In genomic region chr7:128531955-128532478, GRCh38 we compare ENCODE assay signal across 8 cellular contexts. TPM values are rescaled to one million over a fixed set of nuclear protein-coding genes. Genes with fewer than 3 reads are reported as not detected.
DNase-seq lines count a peak whose midpoint lies in the region; ATAC-seq and TF ChIP-seq lines count a peak whose summit lies in the region.
"Not testable (repeated sequence)": the region's sequence is repeated elsewhere in the genome, so short reads cannot be mapped to it uniquely, and the experiment has no call there.

No MANE protein-coding gene starts in this region.

- TF ChIP-seq POLR2A in testis (IDR thresholded peaks at IDR 0.05): not testable (repeated sequence)

- WGBS in testis, 2 donors: 0% methylated on average over 14 to 16 of the region's 35 CpGs

- H3K9ac ChIP-seq in colonic mucosa (ENCODE audit: low read depth in 2 of 2, low read length in 2 of 2) (peak overlapping the region; percentile 70 to 88), iPS-20b (ENCODE audit: low read depth, low read length) (peak overlapping the region; percentile 84; the same call in 1 of the 2 replicates)

- not testable (repeated sequence) for H3K27me3 ChIP-seq in colonic mucosa; iPS-20b (ENCODE audit: insufficient read depth, low read length); testis

- H3K36me3 ChIP-seq in colonic mucosa; testis (ENCODE audit: low read depth, missing control alignments): not testable (repeated sequence)
- H3K36me3 ChIP-seq in iPS-20b (ENCODE audit: insufficient read depth, low read depth, low read length): peaks cover 12% of the 10 kb centered on the region; the same call in 1 of the 2 replicates

- not testable (repeated sequence) for TF ChIP-seq CTCF in colonic mucosa (IDR thresholded peaks at IDR 0.05); testis (IDR thresholded peaks at IDR 0.05)

- intact Hi-C loops in colonic mucosa (cut with DNase I): loop anchor here (10.0 kb wide), 1 partner anchor 57 kb away; the partner anchor contains the start of gene METTL2B
- intact Hi-C loops in testis (cut with DNase I; ENCODE audit: low total_unique reads): not testable (repeated sequence)

- ATAC-seq in HG02943 (IDR thresholded peaks at IDR 0.05; ENCODE audit: low read depth, unreplicated experiment): peak; percentile 9

- not testable (repeated sequence) for H3K9me3 ChIP-seq in colonic mucosa; iPS-20b (ENCODE audit: insufficient read depth, low read depth, low read length); testis

- H3K27ac ChIP-seq in colonic mucosa: peak overlapping the region; percentile 96
- not testable (repeated sequence) for H3K27ac ChIP-seq in iPS-20b (ENCODE audit: low read length)
- peak overlapping the region; percentile 98 to 99 for H3K27ac ChIP-seq in testis

- H3K4me3 ChIP-seq in colonic mucosa (peak overlapping the region; percentile 58), iPS-20b (ENCODE audit: low read length) (peak overlapping the region; percentile 73), testis (peak overlapping the region; percentile 86 to 93)

- DNase-seq in EH (ENCODE audit: low read depth) (peak; percentile 53), NOMO-1 treated with DMSO at 0.1 percent for 48 hours (lab: John Stamatoyannopoulos, UW; ENCODE audit: unreplicated experiment) (peak; percentile 5), colonic mucosa (peak; percentile 66), pons (ENCODE audit: low spot score) (peak; percentile 31), testis (peak; percentile 59)
- DNase-seq in activated CD8-positive, alpha-beta memory T cell treated with anti-CD3 and anti-CD28 coated beads for 24 hours: peak; percentile 76

- not testable (repeated sequence) for H3K4me1 ChIP-seq in colonic mucosa; iPS-20b (ENCODE audit: insufficient read depth, low read length); testis

RNA-seq across cellular contexts. Expression of gene METTL2B, which starts 55.5 kb away (rescaled TPM):
- 10 to 100 TPM; 24.6 to 36.8 TPM for total RNA-seq in colonic mucosa
- total RNA-seq in testis: 10 to 100 TPM; 26.7 to 27.1 TPM
- polyA plus RNA-seq in testis (ENCODE audit: insufficient read depth, low read depth, low replicate concordance): 20.0 TPM

Comparison
In these comparisons a context has a peak if more than half of its experiments do, and no peak if none do; other contexts are left out.
1. DNase-seq: peak in every context shown above with its lines; median percentile 76 in activated CD8-positive, alpha-beta memory T cell treated with anti-CD3 and anti-CD28 coated beads for 24 hours; 66 in colonic mucosa; 59 in testis; 53 in EH; 31 in pons; 5 in NOMO-1 treated with DMSO at 0.1 percent for 48 hours.